ENCODE assay signal across 29 cellular contexts in genomic region chr19:28882818-28883217, GRCh38.
DNase-seq lines count a peak whose midpoint lies in the region; ATAC-seq and TF ChIP-seq lines count a peak whose summit lies in the region.
"Had no signal": no experiment of that assay in that cellular context is flagged by ENCODE, and none has a peak within 500 bp of the region (broad histone marks: within the 10 kb centered on the region; RNA-seq: fewer than 3 reads in every experiment).

No MANE protein-coding gene starts in this region.

- no peak overlapping the region for H2BK15ac ChIP-seq in mesenchymal stem cell (ENCODE audit: low read depth, poor library complexity, severe bottlenecking)

- no peak overlapping the region for H2BK5ac ChIP-seq in mesenchymal stem cell (ENCODE audit: low read depth, low read length, poor library complexity, severe bottlenecking)

- 55 to 83% methylated on average over 1 to 6 of the region's 6 CpGs for WGBS in endodermal cell (ENCODE audit: insufficient coverage in 1 of 2, insufficient read length in 1 of 2), 2 experiments
- 32% methylated on average over 4 of the region's 6 CpGs for WGBS in mesenchymal stem cell

- H3K23ac ChIP-seq in mesenchymal stem cell (ENCODE audit: low read length in 2 of 2) = no peak overlapping the region

- no peaks in the 10 kb centered on the region for H3K79me1 ChIP-seq in mesenchymal stem cell (replicated peaks; ENCODE audit: low read length, poor library complexity, severe bottlenecking)

- no peak overlapping the region for H4K91ac ChIP-seq in mesenchymal stem cell (ENCODE audit: low read length)

- no peaks in the 10 kb centered on the region for H3K36me3 Mint-ChIP-seq in endodermal cell (ENCODE audit: low read depth)
- H3K36me3 Mint-ChIP-seq: mesothelial cell of epicardium; naive thymus-derived CD8-positive, alpha-beta T cell had no signal

- no peak overlapping the region for H2BK12ac ChIP-seq in mesenchymal stem cell (ENCODE audit: low read length in 2 of 2)

- TF ChIP-seq CTCF in endodermal cell (conservative IDR thresholded peaks at IDR 0.05) (no peak), vagina (IDR thresholded peaks at IDR 0.05) (no peak), WERI-Rb-1 (IDR thresholded peaks at IDR 0.05; ENCODE audit: low read depth, low read length) (no peak)

- H3K4me2 ChIP-seq in mesenchymal stem cell (ENCODE audit: low read length, poor library complexity, severe bottlenecking) = no peak overlapping the region

- H3K27ac ChIP-seq in endodermal cell (ENCODE audit: low read depth, low read length) (no peak overlapping the region), mesenchymal stem cell (ENCODE audit: low read length, poor library complexity, severe bottlenecking) (peak overlapping the region; percentile 73), vagina (peak overlapping the region; percentile 74), WERI-Rb-1 (no peak overlapping the region)
- H3K27ac ChIP-seq: 22Rv1, pancreas, right lobe of liver, tibial nerve had no signal

- peak overlapping the region; percentile 45 for H3K27ac Mint-ChIP-seq in endodermal cell
- H3K27ac Mint-ChIP-seq: activated naive CD4-positive, alpha-beta T cell treated with anti-CD3 and anti-CD28 coated beads for 36 hours; activated T-cell treated with anti-CD3 and anti-CD28 coated beads, Interleukin-2, amount 50 U/mL, for 72 hours; mesothelial cell of epicardium; stimulated activated naive CD8-positive, alpha-beta T cell treated with anti-CD3 and anti-CD28 coated beads, Interleukin-15, Interleukin-2, amounts not matched to agents 100 ng/mL and 50 ng/mL, for 24 hours had no signal

- H3K9ac ChIP-seq in endodermal cell (ENCODE audit: extremely low read depth, low read length, poor library complexity, severe bottlenecking) = no peak overlapping the region
- peak overlapping the region; percentile 25 for H3K9ac ChIP-seq in mesenchymal stem cell (ENCODE audit: low read length)

- DNase-seq in NCI-H82 (lab: John Stamatoyannopoulos, UW) (peak; percentile 32), NCI-H82 treated with DMSO at 0.1 percent for 48 hours (lab: John Stamatoyannopoulos, UW; ENCODE audit: unreplicated experiment) (no peak), endodermal cell (peak; percentile 51), mesenchymal stem cell (no peak), vagina (ENCODE audit: extremely low spot score in 2 of 2) (no peak), WERI-Rb-1 (no peak), hippocampal formation (lab: John Stamatoyannopoulos, UW) (no peak)
- DNase-seq: activated CD4-positive, alpha-beta T cell treated with anti-CD3 and anti-CD28 coated beads for 4 hours; activated naive CD4-positive, alpha-beta T cell treated with anti-CD3 and anti-CD28 coated beads for 36 hours; activated T-cell treated with anti-CD3 and anti-CD28 coated beads, Interleukin-2, amount 50 U/mL, for 72 hours; AML-193; amniotic stem cell; DMS79 treated with DMSO at 0.1 percent for 48 hours; KG1; left colon; MM.1S; naive thymus-derived CD8-positive, alpha-beta T cell; NCI-H1417 treated with DMSO at 0.1 percent for 48 hours; NCI-H774; right lobe of liver; stimulated activated CD4-positive, alpha-beta T cell treated with anti-CD3 and anti-CD28 coated beads, Interleukin-15, amount 100 ng/mL, for 24 hours; T-helper 2 cell had no signal

- no peak overlapping the region for H3K18ac ChIP-seq in mesenchymal stem cell (ENCODE audit: low read depth in 1 of 2, low read length in 2 of 2)

- H2BK120ac ChIP-seq in mesenchymal stem cell (ENCODE audit: low read depth, low read length) = no peak overlapping the region

- no peak overlapping the region for H3K4ac ChIP-seq in mesenchymal stem cell (ENCODE audit: low read depth in 1 of 2, low read length in 2 of 2)

- peaks cover 17% of the 10 kb centered on the region for H3K27me3 ChIP-seq in endodermal cell (ENCODE audit: control insufficient read depth, insufficient read depth, low read length, poor library complexity, severe bottlenecking)
- peaks cover 0 to 16% of the 10 kb centered on the region in 2 experiments for H3K27me3 ChIP-seq in mesenchymal stem cell (ENCODE audit: control insufficient read depth in 1 of 2, insufficient read depth in 1 of 2, low read length in 2 of 2)
- no peaks in the 10 kb centered on the region for H3K27me3 ChIP-seq in vagina
- H3K27me3 ChIP-seq in WERI-Rb-1 (ENCODE audit: insufficient read depth, low read depth, severe bottlenecking) = peaks cover 85% of the 10 kb centered on the region
- H3K27me3 ChIP-seq: pancreas, right lobe of liver, tibial nerve had no signal

- no peak for ATAC-seq in GM18520 (IDR thresholded peaks at IDR 0.05; ENCODE audit: unreplicated experiment)
- ATAC-seq: activated T-cell treated with anti-CD3 and anti-CD28 coated beads, Interleukin-2, amount 50 U/mL, for 72 hours; left colon; naive thymus-derived CD8-positive, alpha-beta T cell; right lobe of liver; SK-N-SH treated with all-trans-retinoic acid at 6 μM for 48 hours had no signal

- peaks cover 29% of the 10 kb centered on the region for H3K4me1 Mint-ChIP-seq in endodermal cell
- H3K4me1 Mint-ChIP-seq: naive thymus-derived CD8-positive, alpha-beta T cell had no signal

- no peak for TF ChIP-seq POLR2A in vagina (IDR thresholded peaks at IDR 0.05)

- H3K14ac ChIP-seq in mesenchymal stem cell (ENCODE audit: low read length in 2 of 2) = no peak overlapping the region

- intact Hi-C loops in vagina (cut with DNase I) = no loop called here

- peak overlapping the region; percentile 80 for H2AK5ac ChIP-seq in mesenchymal stem cell (ENCODE audit: low read length, severe bottlenecking)

- H3K9me3 Mint-ChIP-seq in endodermal cell = no peaks in the 10 kb centered on the region
- H3K9me3 Mint-ChIP-seq: activated naive CD4-positive, alpha-beta T cell treated with anti-CD3 and anti-CD28 coated beads for 36 hours; activated T-cell treated with anti-CD3 and anti-CD28 coated beads, Interleukin-2, amount 50 U/mL, for 72 hours; mesothelial cell of epicardium; naive thymus-derived CD8-positive, alpha-beta T cell; stimulated activated naive CD8-positive, alpha-beta T cell treated with anti-CD3 and anti-CD28 coated beads, Interleukin-15, Interleukin-2, amounts not matched to agents 100 ng/mL and 50 ng/mL, for 24 hours had no signal

- H3K27me3 Mint-ChIP-seq in endodermal cell (ENCODE audit: insufficient read depth) = peaks cover 62% of the 10 kb centered on the region
- H3K27me3 Mint-ChIP-seq: stimulated activated naive CD8-positive, alpha-beta T cell treated with anti-CD3 and anti-CD28 coated beads, Interleukin-15, Interleukin-2, amounts not matched to agents 100 ng/mL and 50 ng/mL, for 24 hours had no signal

- no peaks in the 10 kb centered on the region for H3K9me3 ChIP-seq in endodermal cell (ENCODE audit: control insufficient read depth, low read length)
- no peaks in the 10 kb centered on the region for H3K9me3 ChIP-seq in mesenchymal stem cell (ENCODE audit: control insufficient read depth, low read length)
- no peaks in the 10 kb centered on the region for H3K9me3 ChIP-seq in vagina
- H3K9me3 ChIP-seq in WERI-Rb-1 (ENCODE audit: severe bottlenecking) = peaks cover 4% of the 10 kb centered on the region
- H3K9me3 ChIP-seq: pancreas, right lobe of liver, tibial nerve had no signal

- no peak overlapping the region for H4K8ac ChIP-seq in mesenchymal stem cell (ENCODE audit: low read length)

- H3K4me3 ChIP-seq in endodermal cell (ENCODE audit: low read length) (peak overlapping the region; percentile 41), mesenchymal stem cell (ENCODE audit: insufficient read depth in 1 of 2, low read depth in 1 of 2, low read length in 2 of 2) (no peak overlapping the region), vagina (peak overlapping the region in 1 of 2 donors; percentile 11), WERI-Rb-1 (ENCODE audit: low read depth, low read length) (no peak overlapping the region)
- H3K4me3 ChIP-seq: pancreas, right lobe of liver, tibial nerve had no signal

- peaks cover 24% of the 10 kb centered on the region for H3K4me1 ChIP-seq in endodermal cell (ENCODE audit: control insufficient read depth, insufficient read depth, low read length)
- peaks cover 22% of the 10 kb centered on the region for H3K4me1 ChIP-seq in mesenchymal stem cell (ENCODE audit: control insufficient read depth, insufficient read depth, low read depth, low read length)
- peaks cover 9% of the 10 kb centered on the region for H3K4me1 ChIP-seq in vagina
- H3K4me1 ChIP-seq: pancreas, right lobe of liver had no signal

- no peak overlapping the region for H2AFZ ChIP-seq in mesenchymal stem cell (ENCODE audit: low read depth, low read length)

- no peak overlapping the region for H3K4me3 Mint-ChIP-seq in endodermal cell
- H3K4me3 Mint-ChIP-seq: activated naive CD4-positive, alpha-beta T cell treated with anti-CD3 and anti-CD28 coated beads for 36 hours; activated T-cell treated with anti-CD3 and anti-CD28 coated beads, Interleukin-2, amount 50 U/mL, for 72 hours; mesothelial cell of epicardium; naive thymus-derived CD8-positive, alpha-beta T cell; stimulated activated naive CD8-positive, alpha-beta T cell treated with anti-CD3 and anti-CD28 coated beads, Interleukin-15, Interleukin-2, amounts not matched to agents 100 ng/mL and 50 ng/mL, for 24 hours had no signal

- H3K36me3 ChIP-seq in endodermal cell (ENCODE audit: control insufficient read depth, insufficient read depth, low read length) (no peaks in the 10 kb centered on the region), mesenchymal stem cell (ENCODE audit: control insufficient read depth in 1 of 2, insufficient read depth in 2 of 2, low read depth in 1 of 2, low read length in 2 of 2) (no peaks in the 10 kb centered on the region), vagina (no peaks in the 10 kb centered on the region), WERI-Rb-1 (no peaks in the 10 kb centered on the region)
- H3K36me3 ChIP-seq: pancreas, right lobe of liver, tibial nerve had no signal

Comparison
In these comparisons a context has a peak if more than half of its experiments do, and no peak if none do; other contexts are left out.
1. DNase-seq: peak in NCI-H82 (single experiment) and endodermal cell (single experiment); none in NCI-H82 treated with DMSO at 0.1 percent for 48 hours (single experiment), mesenchymal stem cell (single experiment), vagina (0 of 2), WERI-Rb-1 (single experiment) and hippocampal formation (0 of 2).
2. H3K27ac ChIP-seq: peak in mesenchymal stem cell (single experiment) and vagina (single experiment); none in endodermal cell (single experiment) and WERI-Rb-1 (single experiment).